ENCODE assay signal across 8 cellular contexts in the genomic region with DNA sequence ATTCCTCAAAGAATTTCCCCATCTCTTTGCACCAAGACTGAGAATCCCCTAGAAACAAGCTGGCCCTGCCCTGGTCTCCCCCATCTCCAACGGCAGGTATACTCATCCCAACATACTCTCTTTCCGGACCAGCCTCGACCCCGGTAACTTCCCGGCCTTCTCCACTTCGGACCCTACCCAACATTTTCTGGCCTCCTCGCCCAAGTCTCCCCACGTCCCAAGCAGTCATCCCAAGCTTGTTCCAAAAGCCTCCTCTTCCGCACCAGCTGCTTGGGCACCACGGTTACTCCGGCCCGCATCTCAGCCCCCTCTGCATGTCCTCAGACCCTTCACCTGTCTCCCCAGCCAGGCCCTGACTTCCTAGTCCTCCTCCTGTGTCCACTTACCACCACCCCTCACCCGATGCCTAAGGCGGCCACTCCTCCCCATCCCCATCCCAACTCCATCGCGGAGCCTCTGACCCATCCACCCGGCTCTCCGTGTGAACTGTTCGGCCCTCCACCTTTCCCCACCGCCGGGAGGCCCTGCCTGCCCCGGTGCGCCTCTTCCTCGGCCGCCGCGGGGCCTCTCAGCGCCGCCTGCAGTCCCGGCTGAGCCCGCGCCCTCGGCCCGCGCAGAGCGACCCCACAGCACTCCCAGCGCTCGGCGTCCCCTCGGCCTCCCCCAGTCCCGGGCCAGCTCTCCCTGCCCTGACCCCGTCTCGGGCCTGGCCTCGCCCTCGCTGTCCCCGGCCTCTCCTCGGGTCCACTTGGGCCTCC. TPM values are rescaled to one million over a fixed set of nuclear protein-coding genes. Genes with fewer than 3 reads are reported as not detected.
A peak's percentile ranks its signal among the peaks of the same experiment; 100 is the strongest.
DNase-seq lines count a peak whose midpoint lies in the region; ATAC-seq, FAIRE-seq and TF ChIP-seq lines count a peak whose summit lies in the region.

No MANE protein-coding gene starts in this region.

- no peak overlapping the region; the same call in 1 of the 2 replicates for H3K27ac ChIP-seq in HUES6 (ENCODE audit: low read depth, low read length)
- no peak overlapping the region for H3K27ac ChIP-seq in H1 (ENCODE audit: low read depth, low read length)
- peak overlapping the region; percentile 79 to 92 (median 87) for H3K27ac ChIP-seq in tibial nerve

- H2BK20ac ChIP-seq in H1 (ENCODE audit: low read length) = no peak overlapping the region

- H2AFZ ChIP-seq in H1 (ENCODE audit: low read length) = no peak overlapping the region

- 0 out of 2 replicates have a peak overlapping the region, but pooled peaks have one; percentile 24 for H2AK5ac ChIP-seq in H1 (ENCODE audit: low read depth, low read length)

- peaks cover 4% of the 10 kb centered on the region; the same call in 1 of the 2 replicates for H3K23me2 ChIP-seq in H1 (ENCODE audit: low read depth, low read length)

- no peak overlapping the region; the same call in 1 of the 2 replicates for H2BK12ac ChIP-seq in H1 (ENCODE audit: low read depth, low read length)

- no peak overlapping the region for H3K18ac ChIP-seq in H1 (ENCODE audit: extremely low read depth, low read length)

- no peak overlapping the region for H2BK5ac ChIP-seq in H1 (ENCODE audit: low read depth, low read length)

- no peak overlapping the region for H4K91ac ChIP-seq in H1 (replicated peaks; ENCODE audit: insufficient read length, low read length)

- no peak for TF ChIP-seq POLR2A in H1 (IDR thresholded peaks at IDR 0.05; ENCODE audit: control extremely low read depth in 1 of 2, low read depth in 2 of 2, low read length in 2 of 2)
- TF ChIP-seq POLR2A in tibial nerve (IDR thresholded peaks at IDR 0.05) = no peak

- no peak overlapping the region for H4K5ac ChIP-seq in H1 (ENCODE audit: insufficient read length, low read depth, low read length)

- DNase-seq in activated CD4-positive, alpha-beta T cell treated with anti-CD3 and anti-CD28 coated beads, Interleukin-2, amount 10 ng/mL, durations not matched to agents 7 days and 5 days = peak; percentile 18
- DNase-seq in H1 (ENCODE audit: low read depth in 1 of 2, low spot score in 2 of 2) (peak in 1 of 2 experiments; percentile 62), tibial nerve (ENCODE audit: low spot score in 2 of 2) (no peak), SW 1271 (lab: John Stamatoyannopoulos, UW) (no peak), NCI-H446 treated with DMSO at 0.1 percent for 48 hours (lab: John Stamatoyannopoulos, UW) (no peak)

- peak overlapping the region; percentile 93 to 97 for H3K4me2 ChIP-seq in H1 (ENCODE audit: insufficient read depth in 1 of 2, low read depth in 2 of 2, low read length in 2 of 2)

- 14% methylated on average over 37 of the region's 47 CpGs; no CpG with 5 or more reads in 1 of the 2 experiments for WGBS in H1 (ENCODE audit: extremely low coverage in 1 of 2, insufficient coverage in 1 of 2, insufficient read length in 1 of 2, insufficient replicate concordance in 2 of 2, low coverage in 1 of 2, low lambda C conversion rate in 2 of 2, missing lambda C conversion rate in 1 of 2), 2 experiments
- 7 to 9% methylated on average over 37 to 40 of the region's 47 CpGs for WGBS in tibial nerve, 2 donors

- H3K4ac ChIP-seq in H1 (replicated peaks; ENCODE audit: insufficient read length, low read depth, low read length) = no peak overlapping the region

- H3K27me3 ChIP-seq in HUES6 (ENCODE audit: control insufficient read depth, insufficient read depth, low read length) (no peaks in the 10 kb centered on the region), H1 (replicated peaks in 1 of 4; ENCODE audit: control insufficient read depth in 3 of 4, extremely low read depth in 1 of 4, insufficient read depth in 3 of 4, low read length in 3 of 4) (peaks cover 0 to 4% (median 0%) of the 10 kb centered on the region in 4 experiments; a peak in 1 of 7 replicates), mucosa of stomach (ENCODE audit: control insufficient read depth, insufficient read depth, low read length) (no peaks in the 10 kb centered on the region), tibial nerve (no peaks in the 10 kb centered on the region)

- H3K4me1 Mint-ChIP-seq in activated CD4-positive, alpha-beta T cell treated with anti-CD3 and anti-CD28 coated beads, Interleukin-2, amount 10 ng/mL, durations not matched to agents 7 days and 5 days = peaks cover 48% of the 10 kb centered on the region

- H3K9ac ChIP-seq in HUES6 (ENCODE audit: low read length) (peak overlapping the region; percentile 71), H1 (replicated peaks in 1 of 4; ENCODE audit: extremely low read depth in 1 of 4, low read depth in 3 of 4, low read length in 3 of 4) (peak overlapping the region; percentile 16 to 81 (median 56)), mucosa of stomach (ENCODE audit: low read length) (peak overlapping the region; percentile 78)

- TF ChIP-seq CTCF in H1 (IDR thresholded peaks at IDR 0.05; ENCODE audit: control extremely low read depth in 1 of 3, insufficient read depth in 1 of 3, low read depth in 1 of 3, low read length in 3 of 3) = no peak
- TF ChIP-seq CTCF in tibial nerve (IDR thresholded peaks at IDR 0.05) = peak in 3 of 5 experiments; percentile 27 to 47 (median 45)

- peaks cover 7 to 49% of the 10 kb centered on the region in 2 experiments; a peak in 3 of 4 replicates for H3K79me2 ChIP-seq in H1 (ENCODE audit: control insufficient read depth in 1 of 2, insufficient read depth in 2 of 2, low read length in 2 of 2)

- CTCF ChIA-PET in activated CD4-positive, alpha-beta T cell treated with anti-CD3 and anti-CD28 coated beads, Interleukin-2, amount 10 ng/mL, durations not matched to agents 7 days and 5 days (lab: Charles Lee) = interaction anchor here (0.8 to 1.6 kb wide), 3 partner anchors 10 to 68 kb away, joined by 3 to 5 read pairs (median 5); no protein-coding TSS in a partner anchor
- CTCF ChIA-PET in H1 (lab: Charles Lee; ENCODE audit: partially characterized antibody) = interaction anchor here (0.8 to 1.7 kb wide), 10 partner anchors 11 to 87 kb away, joined by 3 to 9 read pairs (median 4); partner anchors contain the start of gene SLC43A2

- TF ChIP-seq RAD21 in H1 (IDR thresholded peaks at IDR 0.05 in 1 of 2, conservative IDR thresholded peaks at IDR 0.05 in 1 of 2; ENCODE audit: low read depth in 2 of 2, low read length in 2 of 2) = no peak

- peaks cover 4% of the 10 kb centered on the region for H3K27me3 Mint-ChIP-seq in activated CD4-positive, alpha-beta T cell treated with anti-CD3 and anti-CD28 coated beads, Interleukin-2, amount 10 ng/mL, durations not matched to agents 7 days and 5 days

- H3K4me3 ChIP-seq in HUES6 (ENCODE audit: low read depth, low read length) = peak overlapping the region; percentile 66
- H3K4me3 ChIP-seq in H1 (ENCODE audit: extremely low read depth in 1 of 4, insufficient read depth in 2 of 4, low read depth in 3 of 4, low read length in 4 of 4) = peak overlapping the region; percentile 45 to 89 (median 68)
- peak overlapping the region; percentile 71 for H3K4me3 ChIP-seq in mucosa of stomach (ENCODE audit: low read length)
- H3K4me3 ChIP-seq in tibial nerve = peak overlapping the region; percentile 64 to 92 (median 82)

- H3K27ac Mint-ChIP-seq in activated CD4-positive, alpha-beta T cell treated with anti-CD3 and anti-CD28 coated beads, Interleukin-2, amount 10 ng/mL, durations not matched to agents 7 days and 5 days = peak overlapping the region; percentile 84

- H3K14ac ChIP-seq in H1 (ENCODE audit: insufficient read length) = no peak overlapping the region

- POLR2A ChIA-PET in activated CD4-positive, alpha-beta T cell treated with anti-CD3 and anti-CD28 coated beads, Interleukin-2, amount 10 ng/mL, durations not matched to agents 7 days and 5 days (lab: Charles Lee) = no interaction called here
- POLR2A ChIA-PET in H1 (lab: Charles Lee; ENCODE audit: partially characterized antibody) = interaction anchor here (0.8 to 3.3 kb wide), 8 partner anchors 11 to 176 kb away, joined by 3 to 14 read pairs (median 4); partner anchors contain the start of gene INPP5K

- no peak overlapping the region for H3K56ac ChIP-seq in H1 (replicated peaks; ENCODE audit: insufficient read length, low read depth, low read length)

- H3K36me3 ChIP-seq in HUES6 (ENCODE audit: control insufficient read depth, insufficient read depth, low read length) = peaks cover 6% of the 10 kb centered on the region; the same call in 1 of the 2 replicates
- H3K36me3 ChIP-seq in H1 (ENCODE audit: control insufficient read depth in 2 of 4, insufficient read depth in 4 of 4, low read length in 3 of 4) = peaks cover 0 to 3% (median 1%) of the 10 kb centered on the region in 4 experiments; a peak in 4 of 8 replicates
- no peaks in the 10 kb centered on the region for H3K36me3 ChIP-seq in mucosa of stomach (ENCODE audit: control insufficient read depth, insufficient read depth, low read length)
- peaks cover 0 to 2% (median 0%) of the 10 kb centered on the region in 3 donors for H3K36me3 ChIP-seq in tibial nerve

- H4K20me1 ChIP-seq in H1 (replicated peaks in 1 of 2; ENCODE audit: control insufficient read depth in 1 of 2, insufficient read depth in 2 of 2, low read length in 2 of 2) = peaks cover 18 to 28% of the 10 kb centered on the region in 2 experiments

- H3K79me1 ChIP-seq in H1 (ENCODE audit: low read depth, low read length) = peaks cover 23% of the 10 kb centered on the region

- peaks cover 9% of the 10 kb centered on the region for H3K36me3 Mint-ChIP-seq in activated CD4-positive, alpha-beta T cell treated with anti-CD3 and anti-CD28 coated beads, Interleukin-2, amount 10 ng/mL, durations not matched to agents 7 days and 5 days (ENCODE audit: low read depth)

- peaks cover 30% of the 10 kb centered on the region for H3K4me1 ChIP-seq in HUES6 (ENCODE audit: control insufficient read depth, insufficient read depth, low read length)
- H3K4me1 ChIP-seq in H1 (replicated peaks in 1 of 4; ENCODE audit: control insufficient read depth in 3 of 4, insufficient read depth in 4 of 4, low read length in 3 of 4) = peaks cover 0 to 10% (median 5%) of the 10 kb centered on the region in 4 experiments; a peak in 4 of 7 replicates
- H3K4me1 ChIP-seq in mucosa of stomach (ENCODE audit: control insufficient read depth, insufficient read depth, low read length) = peaks cover 36% of the 10 kb centered on the region
- H3K4me1 ChIP-seq in tibial nerve = peaks cover 0 to 58% (median 44%) of the 10 kb centered on the region in 4 donors

- no peaks in the 10 kb centered on the region for H3K9me3 Mint-ChIP-seq in activated CD4-positive, alpha-beta T cell treated with anti-CD3 and anti-CD28 coated beads, Interleukin-2, amount 10 ng/mL, durations not matched to agents 7 days and 5 days

- H2BK120ac ChIP-seq in H1 (replicated peaks; ENCODE audit: low read depth, low read length) = no peak overlapping the region

- peak; percentile 14 for ATAC-seq in GM18867 (IDR thresholded peaks at IDR 0.05; ENCODE audit: unreplicated experiment)

- H3K23ac ChIP-seq in H1 (ENCODE audit: insufficient read length) = no peak overlapping the region

- no peak overlapping the region for H2BK15ac ChIP-seq in H1 (ENCODE audit: low read length)

- H4K8ac ChIP-seq in H1 (ENCODE audit: extremely low read depth, insufficient read depth, low read length) = peak overlapping the region; percentile 57; the same call in 1 of the 2 replicates

- no peaks in the 10 kb centered on the region for H3K9me3 ChIP-seq in HUES6 (ENCODE audit: control insufficient read depth, insufficient read depth, low read depth, low read length)
- no peaks in the 10 kb centered on the region for H3K9me3 ChIP-seq in H1 (ENCODE audit: insufficient read depth in 2 of 2, low read depth in 1 of 2, low read length in 1 of 2)
- no peaks in the 10 kb centered on the region for H3K9me3 ChIP-seq in mucosa of stomach (ENCODE audit: control insufficient read depth, low read length)
- no peaks in the 10 kb centered on the region for H3K9me3 ChIP-seq in tibial nerve

- TF ChIP-seq EP300 in H1 (IDR thresholded peaks at IDR 0.05; ENCODE audit: borderline replicate concordance in 1 of 2, low read depth in 2 of 2, low read length in 2 of 2) = no peak
- TF ChIP-seq EP300 in tibial nerve (IDR thresholded peaks at IDR 0.05) = no peak

- H3K4me3 Mint-ChIP-seq in activated CD4-positive, alpha-beta T cell treated with anti-CD3 and anti-CD28 coated beads, Interleukin-2, amount 10 ng/mL, durations not matched to agents 7 days and 5 days = peak overlapping the region; percentile 80

- FAIRE-seq in H1 (lab: Jason Lieb, UNC) = no peak

RNA-seq across cellular contexts. Expression of gene PITPNA, which starts 1.0 kb away (rescaled TPM):
- 10 to 100 TPM; 44.1 to 52.2 TPM for total RNA-seq in activated CD4-positive, alpha-beta T cell treated with anti-CD3 and anti-CD28 coated beads, Interleukin-2, amount 10 ng/mL, durations not matched to agents 7 days and 5 days
- total RNA-seq in H1 (2021; fragmentation: NEBNext Ultra II Directional; extraction: Animal tissue kit (Norgen Biotek cat#: 25700)) = 63.5 and 66.5 TPM in 2 replicates
- polyA plus RNA-seq in H1 (2011; rRNA removed) = 34.5 and 35.8 TPM in 2 replicates
- 38.5 TPM for polyA plus RNA-seq in H1 (2011; cell fraction: cytosol; rRNA removed)
- polyA plus RNA-seq in H1 (2011; cell fraction: nucleus; rRNA removed) = 34.9 TPM
- 44.8 to 55.4 TPM (median 51.5 TPM) in 4 replicates for polyA plus RNA-seq in H1 (2012, experiment 1 of 2)
- polyA plus RNA-seq in H1 (2012, experiment 2 of 2) = 18.6 TPM
- polyA plus RNA-seq in H1 (2013, experiment 1 of 2) = 47.9 TPM
- 49.6 TPM for polyA plus RNA-seq in H1 (2013, experiment 2 of 2)
- polyA minus RNA-seq in H1 (2011; rRNA and poly(A)+ RNA removed) = 26.8 and 31.2 TPM in 2 replicates
- 18.7 TPM for polyA minus RNA-seq in H1 (2011; cell fraction: cytosol; rRNA and poly(A)+ RNA removed)
- 14.2 TPM for polyA minus RNA-seq in H1 (2011; cell fraction: nucleus; rRNA and poly(A)+ RNA removed)
- 10 to 100 TPM; 31.0 to 41.5 (median 39.3) TPM for total RNA-seq in tibial nerve

RNA-seq across cellular contexts. Expression of gene INPP5K, which starts 45.2 kb away (rescaled TPM):
- 10 to 100 TPM; 50.3 to 56.9 TPM for total RNA-seq in activated CD4-positive, alpha-beta T cell treated with anti-CD3 and anti-CD28 coated beads, Interleukin-2, amount 10 ng/mL, durations not matched to agents 7 days and 5 days
- 20.4 and 21.0 TPM in 2 replicates for total RNA-seq in H1 (2021; fragmentation: NEBNext Ultra II Directional; extraction: Animal tissue kit (Norgen Biotek cat#: 25700))
- 24.1 and 24.7 TPM in 2 replicates for polyA plus RNA-seq in H1 (2011; rRNA removed)
- 22.7 TPM for polyA plus RNA-seq in H1 (2011; cell fraction: cytosol; rRNA removed)
- 35.7 TPM for polyA plus RNA-seq in H1 (2011; cell fraction: nucleus; rRNA removed)
- 14.2 to 20.5 TPM (median 18.9 TPM) in 4 replicates for polyA plus RNA-seq in H1 (2012, experiment 1 of 2)
- 24.7 TPM for polyA plus RNA-seq in H1 (2012, experiment 2 of 2)
- 13.2 TPM for polyA plus RNA-seq in H1 (2013, experiment 1 of 2)
- polyA plus RNA-seq in H1 (2013, experiment 2 of 2) = 12.5 TPM
- 24.1 and 32.5 TPM in 2 replicates for polyA minus RNA-seq in H1 (2011; rRNA and poly(A)+ RNA removed)
- polyA minus RNA-seq in H1 (2011; cell fraction: cytosol; rRNA and poly(A)+ RNA removed) = 23.2 TPM
- 24.3 TPM for polyA minus RNA-seq in H1 (2011; cell fraction: nucleus; rRNA and poly(A)+ RNA removed)
- 100 to 1,000 TPM in 2 of 4 donors, 10 to 100 TPM in 2; 67.9 to 110 (median 95.2) TPM for total RNA-seq in tibial nerve

Comparison
In these comparisons a context has a peak if more than half of its experiments do, and no peak if none do; other contexts are left out.
1. H3K27ac ChIP-seq: peak in tibial nerve (4 of 4); none in HUES6 (single experiment) and H1 (single experiment).
2. CTCF ChIP-seq: peak in tibial nerve (3 of 5); none in H1 (0 of 3).
3. Peak in every context shown above with its lines, with median percentiles within 50 percentile points of each other: H3K4me3 ChIP-seq and H3K9ac ChIP-seq.